ENCODE assay signal across 16 cellular contexts in genomic region chr7:24279512-24279911, GRCh38. TPM values are rescaled to one million over a fixed set of nuclear protein-coding genes. Genes with fewer than 3 reads are reported as not detected.
A peak's percentile ranks its signal among the peaks of the same experiment; 100 is the strongest.
DNase-seq lines count a peak whose midpoint lies in the region; ATAC-seq, FAIRE-seq and TF ChIP-seq lines count a peak whose summit lies in the region.
"Had no signal": no experiment of that assay in that cellular context is flagged by ENCODE, and none has a peak within 500 bp of the region (broad histone marks: within the 10 kb centered on the region; RNA-seq: fewer than 3 reads in every experiment).

No MANE protein-coding gene starts in this region.

- no peaks in the 10 kb centered on the region for H4K20me1 ChIP-seq in H1 (replicated peaks in 1 of 2; ENCODE audit: control insufficient read depth in 1 of 2, insufficient read depth in 2 of 2, low read length in 2 of 2)

- peaks cover 0 to 5% of the 10 kb centered on the region in 2 donors for H3K9me3 Mint-ChIP-seq in activated naive CD4-positive, alpha-beta T cell treated with anti-CD3 and anti-CD28 coated beads, Interleukin-2, amount 50 U/mL, for 72 hours

- no peak overlapping the region for H4K8ac ChIP-seq in H1 (ENCODE audit: extremely low read depth, insufficient read depth, low read length)

- H3K56ac ChIP-seq in H1 (replicated peaks; ENCODE audit: insufficient read length, low read depth, low read length): no peak overlapping the region

- H3K4me3 ChIP-seq in H1 (ENCODE audit: extremely low read depth in 1 of 4, insufficient read depth in 2 of 4, low read depth in 3 of 4, low read length in 4 of 4) (no peak overlapping the region), H7 (ENCODE audit: insufficient read depth, low read depth, low read length) (no peak overlapping the region)
- H3K4me3 ChIP-seq: BLaER1 treated with 17β-estradiol and CSF1 and Interleukin-3, amounts not matched to agents 10 nM and 100 nM had no signal

- H3K79me2 ChIP-seq in H1 (ENCODE audit: control insufficient read depth in 1 of 2, insufficient read depth in 2 of 2, low read length in 2 of 2): no peaks in the 10 kb centered on the region

- H3K18ac ChIP-seq in H1 (ENCODE audit: extremely low read depth, low read length): no peak overlapping the region

- peaks cover 11% of the 10 kb centered on the region for H3K23me2 ChIP-seq in H1 (ENCODE audit: low read depth, low read length)

- no peak for DNase-seq in activated CD4-positive, CD25-positive, alpha-beta regulatory T cell (lab: John Stamatoyannopoulos, UW)
- DNase-seq in activated naive CD4-positive, alpha-beta T cell treated with anti-CD3 and anti-CD28 coated beads, Interleukin-2, amount 50 U/mL, for 72 hours (ENCODE audit: low spot score in 2 of 2): no peak
- DNase-seq in activated naive CD4-positive, alpha-beta T cell treated with Interleukin-2 at 50 U/mL for 16 hours: no peak
- no peak for DNase-seq in H1 (ENCODE audit: low read depth in 1 of 2, low spot score in 2 of 2)
- no peak for DNase-seq in H7
- DNase-seq: 8988T; ACHN; CD4-positive, CD25-positive, alpha-beta regulatory T cell; DMS53; GF-D8 had no signal

- TF ChIP-seq CTCF in H1 (IDR thresholded peaks at IDR 0.05; ENCODE audit: control extremely low read depth in 1 of 3, insufficient read depth in 1 of 3, low read depth in 1 of 3, low read length in 3 of 3): no peak

- H3K14ac ChIP-seq in H1 (ENCODE audit: insufficient read length): no peak overlapping the region

- H3K27ac ChIP-seq in H1 (ENCODE audit: low read depth, low read length): no peak overlapping the region
- H3K27ac ChIP-seq: BLaER1 treated with 17β-estradiol and CSF1 and Interleukin-3, amounts not matched to agents 10 nM and 100 nM had no signal

- H2AFZ ChIP-seq in H1 (ENCODE audit: low read length): no peak overlapping the region

- TF ChIP-seq POLR2A in H1 (IDR thresholded peaks at IDR 0.05; ENCODE audit: control extremely low read depth in 1 of 2, low read depth in 2 of 2, low read length in 2 of 2): no peak

- peaks cover 0 to 2% (median 0%) of the 10 kb centered on the region in 4 experiments; a peak in 1 of 7 replicates for H3K4me1 ChIP-seq in H1 (replicated peaks in 1 of 4; ENCODE audit: control insufficient read depth in 3 of 4, insufficient read depth in 4 of 4, low read length in 3 of 4)

- no peak overlapping the region for H3K27ac Mint-ChIP-seq in activated naive CD4-positive, alpha-beta T cell treated with anti-CD3 and anti-CD28 coated beads, Interleukin-2, amount 50 U/mL, for 72 hours
- H3K27ac Mint-ChIP-seq: CD4-positive, CD25-positive, alpha-beta regulatory T cell had no signal

- no peak overlapping the region for H3K4ac ChIP-seq in H1 (replicated peaks; ENCODE audit: insufficient read length, low read depth, low read length)

- no peak overlapping the region for H3K9ac ChIP-seq in H1 (replicated peaks in 1 of 4; ENCODE audit: extremely low read depth in 1 of 4, low read depth in 3 of 4, low read length in 3 of 4)
- H3K9ac ChIP-seq: BLaER1 treated with 17β-estradiol and CSF1 and Interleukin-3, amounts not matched to agents 10 nM and 100 nM had no signal

- no peak overlapping the region for H4K91ac ChIP-seq in H1 (replicated peaks; ENCODE audit: insufficient read length, low read length)

- no peak overlapping the region for H2BK120ac ChIP-seq in H1 (replicated peaks; ENCODE audit: low read depth, low read length)

- H2AK5ac ChIP-seq in H1 (ENCODE audit: low read depth, low read length): no peak overlapping the region

- H2BK20ac ChIP-seq in H1 (ENCODE audit: low read length): no peak overlapping the region

- no peak overlapping the region for H2BK12ac ChIP-seq in H1 (ENCODE audit: low read depth, low read length)

- FAIRE-seq in H1 (lab: Jason Lieb, UNC): peak; percentile 45
- FAIRE-seq: GM19239 had no signal

- POLR2A ChIA-PET in H1 (lab: Charles Lee; ENCODE audit: partially characterized antibody): interaction anchor here (0.8 kb wide), 1 partner anchor 112 kb away, joined by 3 read pairs; no protein-coding TSS in a partner anchor

- peaks cover 19% of the 10 kb centered on the region in 2 experiments for H3K9me3 ChIP-seq in H1 (ENCODE audit: insufficient read depth in 2 of 2, low read depth in 1 of 2, low read length in 1 of 2)

- peaks cover 8 to 22% (median 19%) of the 10 kb centered on the region in 4 experiments for H3K27me3 ChIP-seq in H1 (replicated peaks in 1 of 4; ENCODE audit: control insufficient read depth in 3 of 4, extremely low read depth in 1 of 4, insufficient read depth in 3 of 4, low read length in 3 of 4)
- H3K27me3 ChIP-seq in H7 (ENCODE audit: control insufficient read depth, insufficient read depth, low read length): peaks cover 20% of the 10 kb centered on the region; the same call in 1 of the 2 replicates

- CTCF ChIA-PET in H1 (lab: Charles Lee; ENCODE audit: partially characterized antibody): interaction anchor here (1.3 kb wide), 1 partner anchor 341 kb away, joined by 3 read pairs; no protein-coding TSS in a partner anchor

- H3K23ac ChIP-seq in H1 (ENCODE audit: insufficient read length): no peak overlapping the region

- H3K79me1 ChIP-seq in H1 (ENCODE audit: low read depth, low read length): no peaks in the 10 kb centered on the region

- peaks cover 0 to 9% of the 10 kb centered on the region in 2 donors for H3K36me3 Mint-ChIP-seq in activated naive CD4-positive, alpha-beta T cell treated with anti-CD3 and anti-CD28 coated beads, Interleukin-2, amount 50 U/mL, for 72 hours
- H3K36me3 Mint-ChIP-seq: CD4-positive, CD25-positive, alpha-beta regulatory T cell had no signal

- no peak for TF ChIP-seq EP300 in H1 (IDR thresholded peaks at IDR 0.05; ENCODE audit: borderline replicate concordance in 1 of 2, low read depth in 2 of 2, low read length in 2 of 2)

- ATAC-seq in activated CD4-positive, CD25-positive, alpha-beta regulatory T cell treated with anti-CD3 and anti-CD28 coated beads, Interleukin-2, amount 50 U/mL, for 24 hours: peak; percentile 84
- peak; percentile 80 to 83 for ATAC-seq in activated naive CD4-positive, alpha-beta T cell treated with anti-CD3 and anti-CD28 coated beads, Interleukin-2, amount 50 U/mL, for 72 hours
- no peak for ATAC-seq in HG02588 (IDR thresholded peaks at IDR 0.05; ENCODE audit: unreplicated experiment)
- ATAC-seq: HCT116 had no signal

- H4K5ac ChIP-seq in H1 (ENCODE audit: insufficient read length, low read depth, low read length): no peak overlapping the region

- H3K4me2 ChIP-seq in H1 (ENCODE audit: insufficient read depth in 1 of 2, low read depth in 2 of 2, low read length in 2 of 2): no peak overlapping the region

- no peak for TF ChIP-seq RAD21 in H1 (IDR thresholded peaks at IDR 0.05 in 1 of 2, conservative IDR thresholded peaks at IDR 0.05 in 1 of 2; ENCODE audit: low read depth in 2 of 2, low read length in 2 of 2)

- H3K36me3 ChIP-seq in H1 (ENCODE audit: control insufficient read depth in 2 of 4, insufficient read depth in 4 of 4, low read length in 3 of 4) (peaks cover 0 to 6% (median 3%) of the 10 kb centered on the region in 4 experiments; a peak in 2 of 8 replicates), H7 (replicated peaks; ENCODE audit: control insufficient read depth, insufficient read depth, low read length) (no peaks in the 10 kb centered on the region)
- H3K36me3 ChIP-seq: BLaER1 treated with 17β-estradiol and CSF1 and Interleukin-3, amounts not matched to agents 10 nM and 100 nM had no signal

- no peak overlapping the region for H2BK5ac ChIP-seq in H1 (ENCODE audit: low read depth, low read length)

- H2BK15ac ChIP-seq in H1 (ENCODE audit: low read length): no peak overlapping the region

TF ChIP-seq in H1, 55 proteins besides CTCF, POLR2A, EP300 and RAD21:
- TF ChIP-seq CBX8 (IDR thresholded peaks at IDR 0.05; ENCODE audit: borderline replicate concordance, low read depth, low read length) (no peak), SAP30 (IDR thresholded peaks at IDR 0.05; ENCODE audit: insufficient read depth, insufficient replicate concordance, low read length) (no peak), BACH1 (IDR thresholded peaks at IDR 0.05; ENCODE audit: low read length) (no peak), GTF2F1 (IDR thresholded peaks at IDR 0.05; ENCODE audit: borderline replicate concordance, low read depth, low read length) (no peak), MAFK (IDR thresholded peaks at IDR 0.05; ENCODE audit: low read depth, low read length) (no peak), BCL11A (IDR thresholded peaks at IDR 0.05; ENCODE audit: low read depth in 2 of 2, low read length in 2 of 2) (no peak)

RNA-seq across cellular contexts. Expression of gene NPY, which starts 4.5 kb away (rescaled TPM):
- total RNA-seq in activated naive CD4-positive, alpha-beta T cell treated with anti-CD3 and anti-CD28 coated beads, Interleukin-2, amount 50 U/mL, for 72 hours: not detected
- 1.0 and 1.7 TPM in 2 replicates for total RNA-seq in H1 (2021; fragmentation: NEBNext Ultra II Directional; extraction: Animal tissue kit (Norgen Biotek cat#: 25700))
- polyA plus RNA-seq in H1 (2011; rRNA removed): 1.2 and 1.7 TPM in 2 replicates
- polyA plus RNA-seq in H1 (2011; cell fraction: cytosol; rRNA removed): 1.6 TPM
- polyA plus RNA-seq in H1 (2011; cell fraction: nucleus; rRNA removed): 1.4 TPM
- polyA plus RNA-seq in H1 (2012, experiment 1 of 2): 0.94 to 1.8 TPM (median 1.5 TPM) in 4 replicates
- polyA plus RNA-seq in H1 (2012, experiment 2 of 2): 0.94 TPM
- polyA plus RNA-seq in H1 (2013, experiment 1 of 2): 3.2 TPM
- polyA plus RNA-seq in H1 (2013, experiment 2 of 2): 4.5 TPM
- polyA minus RNA-seq in H1 (2011; rRNA and poly(A)+ RNA removed): not detected in 2 replicates
- polyA minus RNA-seq in H1 (2011; cell fraction: cytosol; rRNA and poly(A)+ RNA removed): not detected
- not detected for polyA minus RNA-seq in H1 (2011; cell fraction: nucleus; rRNA and poly(A)+ RNA removed)
- total RNA-seq in H7 (2014; rRNA removed; shearing (Covaris generic)): not detected in 2 replicates
- total RNA-seq: CD4-positive, CD25-positive, alpha-beta regulatory T cell; H4 had no signal
- polyA plus RNA-seq: CD4-positive, CD25-positive, alpha-beta regulatory T cell had no signal
